ENCODE assay signal across 28 cellular contexts in the genomic region with DNA sequence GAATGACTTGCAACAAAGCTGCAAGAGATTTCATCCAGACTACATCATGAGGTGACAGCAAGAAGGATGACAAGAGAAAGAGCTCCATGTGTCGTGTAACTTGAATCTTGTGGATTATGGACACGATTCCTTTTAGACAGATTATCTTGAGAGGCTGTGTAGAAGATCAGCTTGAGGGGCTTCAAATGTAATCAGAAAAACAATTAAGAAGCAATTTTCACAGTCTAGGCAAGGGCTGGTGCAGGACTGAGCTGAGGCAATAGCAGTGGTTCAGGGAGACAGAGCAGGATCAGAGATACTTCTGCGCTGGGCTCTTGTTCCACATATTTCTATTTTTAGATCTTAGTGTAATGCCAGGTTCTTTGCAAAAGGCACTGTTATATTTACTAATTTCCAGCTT.
"Had no signal": no experiment of that assay in that cellular context is flagged by ENCODE, and none has a peak within 500 bp of the region (broad histone marks: within the 10 kb centered on the region; RNA-seq: fewer than 3 reads in every experiment).

No MANE protein-coding gene starts in this region.

- H3K9me3 Mint-ChIP-seq: type B pancreatic cell had no signal

- H3K4me3 ChIP-seq: neural progenitor cell, ovary, psoas muscle, right lobe of liver, sigmoid colon, stomach, tibial artery, transverse colon, upper lobe of right lung, uterus had no signal

- ATAC-seq: naive thymus-derived CD8-positive, alpha-beta T cell; natural killer cell treated with Interleukin-12 subunit alpha and Interleukin-12 subunit beta and Interleukin-15 and Interleukin-18, amount 100 ng/mL, for 72 hours; psoas muscle; right cardiac atrium; right lobe of liver; stimulated activated effector memory CD8-positive, alpha-beta T cell treated with anti-CD3 and anti-CD28 coated beads, Interleukin-12 subunit alpha, Interleukin-12 subunit beta, amount 100 ng/mL, for 72 hours; stimulated activated naive B cell treated with anti-CD40 and anti-IgM and Interleukin-4, amounts not matched to agents 10 μg/mL and 1 μg/mL and 100 μg/mL, for 72 hours; upper lobe of right lung had no signal

- H3K27ac Mint-ChIP-seq: naive thymus-derived CD8-positive, alpha-beta T cell; natural killer cell treated with Interleukin-12 subunit alpha and Interleukin-12 subunit beta and Interleukin-15 and Interleukin-18, amount 100 ng/mL, for 72 hours; nephron progenitor cell; neural progenitor cell; progenitor cell of endocrine pancreas; stimulated activated effector memory CD8-positive, alpha-beta T cell treated with anti-CD3 and anti-CD28 coated beads, Interleukin-12 subunit alpha, Interleukin-12 subunit beta, amount 100 ng/mL, for 72 hours; stimulated activated naive B cell treated with anti-CD40 and anti-IgM and Interleukin-4, amounts not matched to agents 10 μg/mL and 1 μg/mL and 100 μg/mL, for 72 hours; stimulated activated naive CD8-positive, alpha-beta T cell treated with anti-CD3 and anti-CD28 coated beads, Interleukin-15, Interleukin-2, amounts not matched to agents 100 ng/mL and 50 ng/mL, for 24 hours; type B pancreatic cell had no signal

- H3K9me3 ChIP-seq: ovary, psoas muscle, right lobe of liver, sigmoid colon, tibial artery, transverse colon, upper lobe of right lung, uterus had no signal

- H3K27me3 ChIP-seq: neural progenitor cell, ovary, right lobe of liver, sigmoid colon, stomach, tibial artery, transverse colon, upper lobe of right lung, uterus had no signal

- H3K4me1 ChIP-seq: neural progenitor cell, parathyroid adenoma, psoas muscle, right lobe of liver, sigmoid colon, stomach, tibial artery, transverse colon, upper lobe of right lung, uterus had no signal

- H3K27me3 Mint-ChIP-seq: natural killer cell treated with Interleukin-12 subunit alpha and Interleukin-12 subunit beta and Interleukin-15 and Interleukin-18, amount 100 ng/mL, for 72 hours; progenitor cell of endocrine pancreas; stimulated activated naive B cell treated with anti-CD40 and anti-IgM and Interleukin-4, amounts not matched to agents 10 μg/mL and 1 μg/mL and 100 μg/mL, for 72 hours; stimulated activated naive CD8-positive, alpha-beta T cell treated with anti-CD3 and anti-CD28 coated beads, Interleukin-15, Interleukin-2, amounts not matched to agents 100 ng/mL and 50 ng/mL, for 24 hours; type B pancreatic cell had no signal

- H3K36me3 ChIP-seq: neural progenitor cell, ovary, right lobe of liver, sigmoid colon, stomach, tibial artery, transverse colon, upper lobe of right lung, uterus had no signal

- DNase-seq: naive thymus-derived CD8-positive, alpha-beta T cell; nephron progenitor cell; occipital lobe; ovary; posterior cingulate gyrus; psoas muscle; right cardiac atrium; right lobe of liver; sigmoid colon; small intestine; stimulated activated CD4-positive, alpha-beta T cell treated with anti-CD3 and anti-CD28 coated beads, Interleukin-15, amount 100 ng/mL, for 24 hours; stimulated activated CD4-positive, alpha-beta T cell treated with anti-CD3 and anti-CD28 coated beads, Interleukin-2, amount 100 ng/mL, for 24 hours; stimulated activated CD4-positive, alpha-beta T cell treated with anti-CD3 and anti-CD28 coated beads, Interleukin-2, amount 100 ng/mL, for 48 hours; stimulated activated CD4-positive, alpha-beta T cell treated with anti-CD3 and anti-CD28 coated beads, Interleukin-4, amount 100 ng/mL, for 24 hours; stimulated activated naive B cell treated with anti-CD40 and anti-IgM and Interleukin-4, amounts not matched to agents 10 μg/mL and 1 μg/mL and 100 μg/mL, for 72 hours; stimulated activated naive CD4-positive, alpha-beta T cell treated with Interleukin-2 at 50 U/mL for 16 hours; stomach; tibial artery; transverse colon; upper lobe of right lung; uterus had no signal

- H3K36me3 Mint-ChIP-seq: naive thymus-derived CD8-positive, alpha-beta T cell; natural killer cell treated with Interleukin-12 subunit alpha and Interleukin-12 subunit beta and Interleukin-15 and Interleukin-18, amount 100 ng/mL, for 72 hours; neural progenitor cell; stimulated activated effector memory CD8-positive, alpha-beta T cell treated with anti-CD3 and anti-CD28 coated beads, Interleukin-12 subunit alpha, Interleukin-12 subunit beta, amount 100 ng/mL, for 72 hours; stimulated activated naive B cell treated with anti-CD40 and anti-IgM and Interleukin-4, amounts not matched to agents 10 μg/mL and 1 μg/mL and 100 μg/mL, for 72 hours; type B pancreatic cell had no signal

- H3K27ac ChIP-seq: neural progenitor cell, ovary, parathyroid adenoma, psoas muscle, right lobe of liver, sigmoid colon, stomach, tibial artery, transverse colon, upper lobe of right lung, uterus had no signal

- H3K4me1 Mint-ChIP-seq: naive thymus-derived CD8-positive, alpha-beta T cell; stimulated activated effector memory CD8-positive, alpha-beta T cell treated with anti-CD3 and anti-CD28 coated beads, Interleukin-12 subunit alpha, Interleukin-12 subunit beta, amount 100 ng/mL, for 72 hours; stimulated activated naive B cell treated with anti-CD40 and anti-IgM and Interleukin-4, amounts not matched to agents 10 μg/mL and 1 μg/mL and 100 μg/mL, for 72 hours had no signal

- H3K4me3 Mint-ChIP-seq: naive thymus-derived CD8-positive, alpha-beta T cell; natural killer cell treated with Interleukin-12 subunit alpha and Interleukin-12 subunit beta and Interleukin-15 and Interleukin-18, amount 100 ng/mL, for 72 hours; nephron progenitor cell; neural progenitor cell; stimulated activated effector memory CD8-positive, alpha-beta T cell treated with anti-CD3 and anti-CD28 coated beads, Interleukin-12 subunit alpha, Interleukin-12 subunit beta, amount 100 ng/mL, for 72 hours; stimulated activated naive B cell treated with anti-CD40 and anti-IgM and Interleukin-4, amounts not matched to agents 10 μg/mL and 1 μg/mL and 100 μg/mL, for 72 hours; stimulated activated naive CD8-positive, alpha-beta T cell treated with anti-CD3 and anti-CD28 coated beads, Interleukin-15, Interleukin-2, amounts not matched to agents 100 ng/mL and 50 ng/mL, for 24 hours; type B pancreatic cell had no signal
